ENCODE assay signal across 14 cellular contexts in genomic region chr18:59691046-59691395, GRCh38. TPM values are rescaled to one million over a fixed set of nuclear protein-coding genes. Genes with fewer than 3 reads are reported as not detected.
DNase-seq lines count a peak whose midpoint lies in the region; ATAC-seq, FAIRE-seq and TF ChIP-seq lines count a peak whose summit lies in the region.
"Had no signal": no experiment of that assay in that cellular context is flagged by ENCODE, and none has a peak within 500 bp of the region (broad histone marks: within the 10 kb centered on the region; RNA-seq: fewer than 3 reads in every experiment).

No MANE protein-coding gene starts in this region.

- DNase-seq in DMS53 treated with DMSO at 0.1 percent for 48 hours (lab: John Stamatoyannopoulos, UW; ENCODE audit: unreplicated experiment): peak; percentile 53
- peak; percentile 75 for DNase-seq in NCI-H1092 treated with DMSO at 0.1 percent for 48 hours (lab: John Stamatoyannopoulos, UW)
- DNase-seq in kidney tubule cell (ENCODE audit: low spot score): peak; percentile 56
- no peak for DNase-seq in HepG2 (ENCODE audit: low spot score)
- DNase-seq in immature natural killer cell: no peak
- DNase-seq: CD8-positive, alpha-beta T cell; NCI-H2081; stomach had no signal

- no peak overlapping the region for H3K27ac Mint-ChIP-seq in immature natural killer cell
- H3K27ac Mint-ChIP-seq: CD8-positive, alpha-beta T cell; IgD-negative memory B cell had no signal

- POLR2A ChIA-PET in HepG2 (lab: Yijun Ruan, JAX): no interaction called here

- ATAC-seq in GM21447 (IDR thresholded peaks at IDR 0.05; ENCODE audit: unreplicated experiment) (no peak), HepG2 (no peak), GM18520 (IDR thresholded peaks at IDR 0.05; ENCODE audit: unreplicated experiment) (no peak)
- ATAC-seq: CD8-positive, alpha-beta T cell; GM12878 had no signal

- in situ Hi-C loops in HepG2 (cut with HindIII; ENCODE audit: extremely low pct_ligation_motif_present, low pct_unique_long_range_greater_than_20kb): no loop called here

- H3K9me3 Mint-ChIP-seq in immature natural killer cell: peaks cover 0 to 6% (median 3%) of the 10 kb centered on the region in 6 donors
- H3K9me3 Mint-ChIP-seq: CD8-positive, alpha-beta T cell had no signal

- CTCF ChIA-PET in HepG2 (lab: Yijun Ruan, JAX; ENCODE audit: low intra/inter-chr PET ratio, low total read pairs): no interaction called here

- no peaks in the 10 kb centered on the region for H3K4me1 ChIP-seq in HepG2 (ENCODE audit: insufficient read depth, low read length)

- H3K9me3 ChIP-seq in HepG2 (ENCODE audit: low read length): no peaks in the 10 kb centered on the region
- H3K9me3 ChIP-seq: stomach had no signal

- peaks cover 0 to 4% (median 0%) of the 10 kb centered on the region in 3 donors for H3K36me3 Mint-ChIP-seq in immature natural killer cell
- H3K36me3 Mint-ChIP-seq: CD8-positive, alpha-beta T cell had no signal

- H3K79me2 ChIP-seq in HepG2 (ENCODE audit: insufficient read depth, low read length): no peaks in the 10 kb centered on the region

- TF ChIP-seq RAD21 in HepG2 (CRISPR knock-in tag; IDR thresholded peaks at IDR 0.05): no peak

- H3K9ac ChIP-seq in HepG2 (ENCODE audit: insufficient read depth, low read depth, low read length): no peak overlapping the region

- peaks cover 1 to 16% of the 10 kb centered on the region in 2 experiments; a peak in 3 of 5 replicates for H3K27me3 ChIP-seq in HepG2 (ENCODE audit: control insufficient read depth in 1 of 2, insufficient read depth in 2 of 2, low read length in 2 of 2)

- no peaks in the 10 kb centered on the region for H4K20me1 ChIP-seq in HepG2 (ENCODE audit: insufficient read depth, low read length)

- no peaks in the 10 kb centered on the region for H3K4me1 Mint-ChIP-seq in immature natural killer cell

- H3K27ac ChIP-seq in HepG2 (ENCODE audit: extremely low read length, insufficient read depth, low read length): no peak overlapping the region
- H3K27ac ChIP-seq: stomach had no signal

- intact Hi-C loops in HepG2 (cut with micrococcal nuclease; ENCODE audit: unreplicated experiment): no loop called here

- no peak for TF ChIP-seq POLR2A in HepG2 (IDR thresholded peaks at IDR 0.05; ENCODE audit: insufficient read depth in 1 of 2, low read depth in 2 of 2, low read length in 2 of 2)

- BruUV-seq in HepG2 (replicated peaks; lab: Mats Ljungman, UMichigan): no TSS peak

- no peak overlapping the region for H2AFZ ChIP-seq in HepG2 (ENCODE audit: low read length)

- H3K4me3 Mint-ChIP-seq in immature natural killer cell: no peak overlapping the region
- H3K4me3 Mint-ChIP-seq: CD8-positive, alpha-beta T cell; IgD-negative memory B cell had no signal

- FAIRE-seq in HepG2 (lab: Jason Lieb, UNC): no peak
- FAIRE-seq: GM12878, TTC549 had no signal

- H3K27me3 Mint-ChIP-seq in immature natural killer cell (ENCODE audit: low read depth in 3 of 3): peaks cover 5 to 19% (median 10%) of the 10 kb centered on the region in 3 donors

- no peaks in the 10 kb centered on the region for H3K36me3 ChIP-seq in HepG2 (replicated peaks in 1 of 2; ENCODE audit: control insufficient read depth in 1 of 2, insufficient read depth in 2 of 2, low read length in 2 of 2)
- H3K36me3 ChIP-seq: stomach had no signal

- TF ChIP-seq CTCF in WI38 (IDR thresholded peaks at IDR 0.05; ENCODE audit: low read depth, low read length): no peak
- TF ChIP-seq CTCF in HepG2 (CRISPR knock-in tag; IDR thresholded peaks at IDR 0.05): no peak

- H3K4me3 ChIP-seq in WI38 (ENCODE audit: low read depth, low read length) (peak overlapping the region; percentile 31; the same call in 1 of the 2 replicates), HepG2 (replicated peaks in 1 of 3; ENCODE audit: insufficient read depth in 1 of 3, low read depth in 2 of 3, low read length in 3 of 3) (no peak overlapping the region)
- H3K4me3 ChIP-seq: GM12878, stomach had no signal

- no peak overlapping the region for H3K4me2 ChIP-seq in HepG2 (ENCODE audit: low read depth, low read length)

- TF ChIP-seq EP300 in HepG2 (IDR thresholded peaks at IDR 0.05; ENCODE audit: low read depth in 2 of 2, low read length in 2 of 2) (no peak), HepG2 (CRISPR knock-in tag; IDR thresholded peaks at IDR 0.05; ENCODE audit: borderline replicate concordance) (no peak)

TF ChIP-seq in HepG2, 621 proteins besides CTCF, POLR2A, EP300 and RAD21:
- no peak for TF ChIP-seq FOXO1 (CRISPR knock-in tag; IDR thresholded peaks at IDR 0.05)
- no peak for TF ChIP-seq RELA (CRISPR knock-in tag; IDR thresholded peaks at IDR 0.05)
- TF ChIP-seq ZBTB49 (CRISPR knock-in tag; IDR thresholded peaks at IDR 0.05; ENCODE audit: borderline replicate concordance): no peak
- no peak for TF ChIP-seq GPN1 (CRISPR knock-in tag; IDR thresholded peaks at IDR 0.05; ENCODE audit: borderline replicate concordance)
- TF ChIP-seq ZNF563 (CRISPR knock-in tag; IDR thresholded peaks at IDR 0.05): no peak
- no peak for TF ChIP-seq TBX3 (IDR thresholded peaks at IDR 0.05; ENCODE audit: borderline replicate concordance)
- TF ChIP-seq PCBP2 (optimal IDR thresholded peaks at IDR 0.05; ENCODE audit: low read depth, low read length, poor library complexity, severe bottlenecking): no peak
- TF ChIP-seq ZGPAT (CRISPR knock-in tag; IDR thresholded peaks at IDR 0.05): no peak
- TF ChIP-seq HNRNPLL (IDR thresholded peaks at IDR 0.05; ENCODE audit: low read depth, low read length, poor library complexity, severe bottlenecking): no peak

RNA-seq across cellular contexts. Expression of gene CCBE1, which starts 6.2 kb away (rescaled TPM):
- not detected in 2 replicates for total RNA-seq in HepG2 (2016; rRNA removed; fragmentation: Illumina TruSeq; extraction: Trizol)
- not detected in 2 replicates for total RNA-seq in HepG2 (2016; cell fraction: cytosol; rRNA removed; fragmentation: Illumina TruSeq; extraction: Trizol; ENCODE audit: low read depth)
- total RNA-seq in HepG2 (2016; cell fraction: insoluble cytoplasmic fraction; rRNA removed; fragmentation: Illumina TruSeq; extraction: Trizol): not detected in 2 replicates
- total RNA-seq in HepG2 (2016; cell fraction: membrane; rRNA removed; fragmentation: Illumina TruSeq; extraction: Trizol): not detected in 2 replicates
- not detected in 2 replicates for total RNA-seq in HepG2 (2016; cell fraction: nucleus; rRNA removed; fragmentation: Illumina TruSeq; extraction: Trizol)
- polyA plus RNA-seq in HepG2 (2011; rRNA removed): not detected in 2 replicates
- 0.03 TPM in 1 of 2 replicates, not detected in the other for polyA plus RNA-seq in HepG2 (2011; cell fraction: cytosol; rRNA removed)
- polyA plus RNA-seq in HepG2 (2011; cell fraction: nucleus; rRNA removed): not detected in 2 replicates
- polyA plus RNA-seq in HepG2 (2012): not detected in 2 replicates
- polyA plus RNA-seq in HepG2 (2016; cell fraction: cytosol; fragmentation: Illumina TruSeq; extraction: Trizol; ENCODE audit: low read depth): not detected in 2 replicates
- 0.09 TPM in 1 of 2 replicates, not detected in the other for polyA plus RNA-seq in HepG2 (2016; cell fraction: insoluble cytoplasmic fraction; fragmentation: Illumina TruSeq; extraction: Trizol; ENCODE audit: low read depth)
- not detected in 2 replicates for polyA plus RNA-seq in HepG2 (2016; cell fraction: membrane; fragmentation: Illumina TruSeq; extraction: Trizol; ENCODE audit: low read depth)
- not detected in 2 replicates for polyA plus RNA-seq in HepG2 (2016; cell fraction: nucleus; fragmentation: Illumina TruSeq; extraction: Trizol; ENCODE audit: insufficient read depth, low read depth)
- not detected in 2 replicates for polyA minus RNA-seq in HepG2 (2011; rRNA and poly(A)+ RNA removed; ENCODE audit: low replicate concordance)
- polyA minus RNA-seq in HepG2 (2011; cell fraction: cytosol; rRNA and poly(A)+ RNA removed): not detected in 2 replicates
- polyA minus RNA-seq in HepG2 (2011; cell fraction: nucleus; rRNA and poly(A)+ RNA removed): not detected in 2 replicates
- polyA plus RNA-seq in immature natural killer cell: under 1 TPM in 2 of 3 donors, not detected in 1; 0.03 to 0.25 TPM
- total RNA-seq: CD8-positive, alpha-beta T cell had no signal
- polyA plus RNA-seq: IgD-negative memory B cell had no signal

Comparison
In these comparisons a context has a peak if more than half of its experiments do, and no peak if none do; other contexts are left out.
1. DNase-seq: peak in DMS53 treated with DMSO at 0.1 percent for 48 hours (single experiment), NCI-H1092 treated with DMSO at 0.1 percent for 48 hours (single experiment) and kidney tubule cell (single experiment); none in HepG2 (single experiment) and immature natural killer cell (0 of 3).